Comparison of ENCODE assay signal across 8 cellular contexts in the genomic region with DNA sequence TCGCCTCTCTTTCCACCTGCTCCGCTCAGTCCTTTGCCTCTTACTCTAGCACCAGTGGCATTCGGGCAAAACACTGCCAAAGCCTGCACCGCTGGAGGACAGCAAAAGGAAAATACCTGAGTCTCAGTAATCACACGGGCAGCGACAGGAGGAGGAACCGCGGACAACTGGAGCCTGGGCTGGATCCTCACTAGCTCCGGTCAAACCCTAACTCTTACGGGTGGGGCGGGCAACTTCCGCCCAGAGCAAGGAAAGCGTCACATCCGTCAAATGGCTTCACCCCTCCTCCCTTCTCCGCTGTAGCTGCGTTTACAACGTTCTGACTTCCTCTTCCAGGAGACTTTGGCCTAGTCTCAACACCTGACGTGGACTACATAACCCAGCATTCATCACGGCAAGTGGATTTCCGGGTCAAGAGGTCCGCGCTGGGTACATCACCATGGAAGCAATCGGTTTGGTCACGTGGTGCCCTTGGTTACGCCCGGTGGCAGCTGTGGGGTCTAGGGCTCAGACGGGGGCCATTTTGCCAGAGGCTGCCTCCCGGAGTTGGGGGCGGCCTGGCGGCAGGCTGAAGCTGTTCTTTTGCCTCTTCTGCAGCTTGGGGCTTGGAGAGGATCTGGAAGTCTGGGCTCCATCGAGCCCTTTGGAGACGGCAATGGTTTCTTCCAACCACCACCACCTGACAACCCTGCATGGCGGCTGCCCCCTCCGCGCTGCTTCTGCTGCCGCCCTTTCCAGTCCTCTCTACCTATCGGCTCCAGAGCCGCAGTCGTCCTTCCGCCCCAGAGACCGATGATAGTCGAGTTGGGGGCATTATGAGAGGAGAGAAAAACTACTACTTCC. TPM values are rescaled to one million over a fixed set of nuclear protein-coding genes. Genes with fewer than 3 reads are reported as not detected.
DNase-seq lines count a peak whose midpoint lies in the region; ATAC-seq, FAIRE-seq and TF ChIP-seq lines count a peak whose summit lies in the region.

A gene with protein sequence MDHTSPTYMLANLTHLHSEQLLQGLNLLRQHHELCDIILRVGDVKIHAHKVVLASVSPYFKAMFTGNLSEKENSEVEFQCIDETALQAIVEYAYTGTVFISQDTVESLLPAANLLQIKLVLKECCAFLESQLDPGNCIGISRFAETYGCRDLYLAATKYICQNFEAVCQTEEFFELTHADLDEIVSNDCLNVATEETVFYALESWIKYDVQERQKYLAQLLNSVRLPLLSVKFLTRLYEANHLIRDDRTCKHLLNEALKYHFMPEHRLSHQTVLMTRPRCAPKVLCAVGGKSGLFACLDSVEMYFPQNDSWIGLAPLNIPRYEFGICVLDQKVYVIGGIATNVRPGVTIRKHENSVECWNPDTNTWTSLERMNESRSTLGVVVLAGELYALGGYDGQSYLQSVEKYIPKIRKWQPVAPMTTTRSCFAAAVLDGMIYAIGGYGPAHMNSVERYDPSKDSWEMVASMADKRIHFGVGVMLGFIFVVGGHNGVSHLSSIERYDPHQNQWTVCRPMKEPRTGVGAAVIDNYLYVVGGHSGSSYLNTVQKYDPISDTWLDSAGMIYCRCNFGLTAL (minus strand): TSS at position 218 of the 843 bp plus-strand sequence. CDS start 16,019 bp downstream, outside the sequence.
A gene with protein sequence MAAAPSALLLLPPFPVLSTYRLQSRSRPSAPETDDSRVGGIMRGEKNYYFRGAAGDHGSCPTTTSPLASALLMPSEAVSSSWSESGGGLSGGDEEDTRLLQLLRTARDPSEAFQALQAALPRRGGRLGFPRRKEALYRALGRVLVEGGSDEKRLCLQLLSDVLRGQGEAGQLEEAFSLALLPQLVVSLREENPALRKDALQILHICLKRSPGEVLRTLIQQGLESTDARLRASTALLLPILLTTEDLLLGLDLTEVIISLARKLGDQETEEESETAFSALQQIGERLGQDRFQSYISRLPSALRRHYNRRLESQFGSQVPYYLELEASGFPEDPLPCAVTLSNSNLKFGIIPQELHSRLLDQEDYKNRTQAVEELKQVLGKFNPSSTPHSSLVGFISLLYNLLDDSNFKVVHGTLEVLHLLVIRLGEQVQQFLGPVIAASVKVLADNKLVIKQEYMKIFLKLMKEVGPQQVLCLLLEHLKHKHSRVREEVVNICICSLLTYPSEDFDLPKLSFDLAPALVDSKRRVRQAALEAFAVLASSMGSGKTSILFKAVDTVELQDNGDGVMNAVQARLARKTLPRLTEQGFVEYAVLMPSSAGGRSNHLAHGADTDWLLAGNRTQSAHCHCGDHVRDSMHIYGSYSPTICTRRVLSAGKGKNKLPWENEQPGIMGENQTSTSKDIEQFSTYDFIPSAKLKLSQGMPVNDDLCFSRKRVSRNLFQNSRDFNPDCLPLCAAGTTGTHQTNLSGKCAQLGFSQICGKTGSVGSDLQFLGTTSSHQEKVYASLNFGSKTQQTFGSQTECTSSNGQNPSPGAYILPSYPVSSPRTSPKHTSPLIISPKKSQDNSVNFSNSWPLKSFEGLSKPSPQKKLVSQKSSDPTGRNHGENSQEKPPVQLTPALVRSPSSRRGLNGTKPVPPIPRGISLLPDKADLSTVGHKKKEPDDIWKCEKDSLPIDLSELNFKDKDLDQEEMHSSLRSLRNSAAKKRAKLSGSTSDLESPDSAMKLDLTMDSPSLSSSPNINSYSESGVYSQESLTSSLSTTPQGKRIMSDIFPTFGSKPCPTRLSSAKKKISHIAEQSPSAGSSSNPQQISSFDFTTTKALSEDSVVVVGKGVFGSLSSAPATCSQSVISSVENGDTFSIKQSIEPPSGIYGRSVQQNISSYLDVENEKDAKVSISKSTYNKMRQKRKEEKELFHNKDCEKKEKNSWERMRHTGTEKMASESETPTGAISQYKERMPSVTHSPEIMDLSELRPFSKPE (N-terminal part only) (plus strand): TSS at position 461 of the 843 bp plus-strand sequence. CDS start 232 bp downstream, at position 693.

- H3K27me3 ChIP-seq in adrenal gland (no peaks in the 10 kb centered on the region), upper lobe of right lung (no peaks in the 10 kb centered on the region)

- TF ChIP-seq CTCF in adrenal gland (IDR thresholded peaks at IDR 0.05) (no peak), upper lobe of right lung (IDR thresholded peaks at IDR 0.05) (no peak)

- DNase-seq in GM12892 (ENCODE audit: insufficient read length), result peak; percentile 81
- peak; percentile 98 for DNase-seq in NCI-H1436 (lab: John Stamatoyannopoulos, UW)
- DNase-seq in SW480 (ENCODE audit: low spot score), result peak; percentile 99
- peak; percentile 97 to 100 (median 100) for DNase-seq in adrenal gland
- peak; percentile 97 for DNase-seq in left cardiac atrium
- DNase-seq in posterior vena cava (ENCODE audit: low spot score), result peak; percentile 98
- peak; percentile 96 for DNase-seq in upper lobe of right lung

- peak; percentile 97 for ATAC-seq in HG02840 (IDR thresholded peaks at IDR 0.05; ENCODE audit: low FRiP score, unreplicated experiment)
- peak; percentile 96 for ATAC-seq in left cardiac atrium
- ATAC-seq in upper lobe of right lung, result peak; percentile 98

- H3K9me3 ChIP-seq in adrenal gland (replicated peaks in 1 of 3) (no peaks in the 10 kb centered on the region), upper lobe of right lung (no peaks in the 10 kb centered on the region)

- intact Hi-C loops in adrenal gland (cut with DNase I), result loop anchor here in 1 of 2 donors (10.0 kb wide), 1 partner anchor 173 kb away; a partner anchor contains a TSS
- intact Hi-C loops in left cardiac atrium (cut with DNase I), result loop anchor here in 1 of 2 donors (5.0 to 10.0 kb wide), 2 partner anchors 123 to 175 kb away; a partner anchor contains a TSS
- intact Hi-C loops in posterior vena cava (cut with DNase I), result loop anchor here in 1 of 2 donors (5.0 to 10.0 kb wide), 2 partner anchors 65 to 173 kb away; a partner anchor contains a TSS
- intact Hi-C loops in upper lobe of right lung (cut with DNase I), result no loop called here

- WGBS in adrenal gland, 4 donors, result 0% methylated on average over 26 to 42 of the region's 42 CpGs

- peaks cover 17 to 75% of the 10 kb centered on the region in 2 donors for H3K4me1 ChIP-seq in adrenal gland (replicated peaks in 1 of 2)
- H3K4me1 ChIP-seq in upper lobe of right lung, result peaks cover 52% of the 10 kb centered on the region

- TF ChIP-seq POLR2A in GM12892 (IDR thresholded peaks at IDR 0.05; ENCODE audit: low read depth, low read length), result peak; percentile 96
- peak; percentile 81 to 97 for TF ChIP-seq POLR2A in adrenal gland (IDR thresholded peaks at IDR 0.05)

- peak within 1 kb of the TSS; percentile 55 to 75 (median 61) for H3K4me3 ChIP-seq in adrenal gland
- peak within 1 kb of the TSS; percentile 79 for H3K4me3 ChIP-seq in upper lobe of right lung

- peak; percentile 99 for FAIRE-seq in GM12892 (lab: Jason Lieb, UNC)

- no peaks in the 10 kb centered on the region for H3K36me3 ChIP-seq in adrenal gland (replicated peaks in 1 of 2)
- no peaks in the 10 kb centered on the region for H3K36me3 ChIP-seq in upper lobe of right lung

- peak within 1 kb of the TSS; percentile 75 to 98 (median 93) for H3K27ac ChIP-seq in adrenal gland
- peak within 1 kb of the TSS; percentile 95 for H3K27ac ChIP-seq in upper lobe of right lung

RNA-seq across cellular contexts. Expression of the first gene that starts in this region (rescaled TPM):
- polyA plus RNA-seq in GM12892 (2012; ENCODE audit: missing spikeins), result 7.3 TPM
- total RNA-seq in adrenal gland (10 to 100 TPM in 4 of 8 donors, 1 to 10 TPM in 4; 3.7 to 17.8 (median 10.2) TPM), left cardiac atrium (10 to 100 TPM; 10.5 to 10.9 TPM), posterior vena cava (10 to 100 TPM; 16.0 to 16.4 TPM), upper lobe of right lung (12.4 TPM)
- 10 to 100 TPM in 1 of 3 donors, 1 to 10 TPM in 2; 1.5 to 10.5 (median 1.8) TPM for polyA plus RNA-seq in adrenal gland

RNA-seq across cellular contexts. Expression of the second gene that starts in this region (rescaled TPM):
- 8.1 TPM for polyA plus RNA-seq in GM12892 (2012; ENCODE audit: missing spikeins)
- total RNA-seq in adrenal gland (10 to 100 TPM; 10.2 to 42.0 (median 19.1) TPM), left cardiac atrium (10 to 100 TPM; 14.8 to 18.6 TPM), posterior vena cava (10 to 100 TPM; 12.9 to 17.0 TPM), upper lobe of right lung (12.6 TPM)
- 10 to 100 TPM in 1 of 3 donors, 1 to 10 TPM in 2; 4.2 to 27.1 (median 5.7) TPM for polyA plus RNA-seq in adrenal gland

Comparison
In these comparisons a context has a peak if more than half of its experiments do, and no peak if none do; other contexts are left out.
1. Peak in every context shown above with its lines: DNase-seq, ATAC-seq, H3K4me3 ChIP-seq and H3K27ac ChIP-seq.